ENCODE assay signal across 14 cellular contexts in the genomic region with DNA sequence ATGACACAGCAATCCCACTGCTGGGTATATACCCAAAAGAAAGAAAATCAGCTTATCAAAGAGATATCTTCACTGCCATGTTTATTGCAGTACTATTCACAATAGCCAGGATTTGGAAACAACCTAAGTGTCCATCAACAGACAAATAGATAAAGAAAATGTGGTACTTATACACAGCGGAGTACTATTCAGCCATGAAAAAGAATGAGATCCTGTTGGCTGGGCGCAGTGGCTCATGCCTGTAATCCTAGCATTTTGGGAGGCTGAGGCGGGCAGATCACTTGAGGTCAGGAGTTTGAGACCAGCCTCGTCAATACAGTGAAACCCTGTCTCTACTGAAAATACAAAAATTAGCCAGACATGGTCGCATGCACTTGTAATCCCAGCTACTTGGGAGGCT. TPM values are rescaled to one million over a fixed set of nuclear protein-coding genes. Genes with fewer than 3 reads are reported as not detected.
"Had no signal": no experiment of that assay in that cellular context is flagged by ENCODE, and none has a peak within 500 bp of the region (broad histone marks: within the 10 kb centered on the region; RNA-seq: fewer than 3 reads in every experiment).

No MANE protein-coding gene starts in this region.

RNA-seq across cellular contexts. Expression of a gene that starts 30.7 kb away (rescaled TPM):
- total RNA-seq: activated B cell treated with CpG ODN at 0.5 μM for 24 hours; activated CD4-positive, alpha-beta memory T cell treated with anti-CD3 and anti-CD28 coated beads for 36 hours; activated CD4-positive, alpha-beta memory T cell treated with anti-CD3 and anti-CD28 coated beads, Interleukin-2, amount 10 ng/mL, durations not matched to agents 7 days and 5 days; activated CD4-positive, alpha-beta T cell treated with anti-CD3 and anti-CD28 coated beads for 36 hours; activated CD4-positive, alpha-beta T cell treated with anti-CD3 and anti-CD28 coated beads, Interleukin-2, amount 10 ng/mL, durations not matched to agents 24 days and 14 days; activated CD4-positive, alpha-beta T cell treated with anti-CD3 and anti-CD28 coated beads, Interleukin-2, amount 10 ng/mL, durations not matched to agents 7 days and 5 days; activated CD8-positive, alpha-beta memory T cell treated with anti-CD3 and anti-CD28 coated beads for 36 hours; activated CD8-positive, alpha-beta memory T cell treated with anti-CD3 and anti-CD28 coated beads, Interleukin-2, amount 10 ng/mL, durations not matched to agents 7 days and 5 days; activated CD8-positive, alpha-beta T cell treated with anti-CD3 and anti-CD28 coated beads for 36 hours; activated CD8-positive, alpha-beta T cell treated with anti-CD3 and anti-CD28 coated beads, Interleukin-2, amount 10 ng/mL, durations not matched to agents 7 days and 5 days; T-helper 1 cell treated with Interleukin-12 subunit alpha and Interleukin-12 subunit beta and Interleukin-4 antibody, amounts not matched to agents 30 ng/mL and 1 ng/mL, for 36 hours; T-helper 17 cell; T-helper 2 cell treated with Interferon-gamma antibody and Interleukin-4, amounts not matched to agents 100 ng/mL and 5 ng/mL, for 36 hours; WTC11 had no signal
